Comparison of ENCODE assay signal across 1 cellular context in the genomic region with DNA sequence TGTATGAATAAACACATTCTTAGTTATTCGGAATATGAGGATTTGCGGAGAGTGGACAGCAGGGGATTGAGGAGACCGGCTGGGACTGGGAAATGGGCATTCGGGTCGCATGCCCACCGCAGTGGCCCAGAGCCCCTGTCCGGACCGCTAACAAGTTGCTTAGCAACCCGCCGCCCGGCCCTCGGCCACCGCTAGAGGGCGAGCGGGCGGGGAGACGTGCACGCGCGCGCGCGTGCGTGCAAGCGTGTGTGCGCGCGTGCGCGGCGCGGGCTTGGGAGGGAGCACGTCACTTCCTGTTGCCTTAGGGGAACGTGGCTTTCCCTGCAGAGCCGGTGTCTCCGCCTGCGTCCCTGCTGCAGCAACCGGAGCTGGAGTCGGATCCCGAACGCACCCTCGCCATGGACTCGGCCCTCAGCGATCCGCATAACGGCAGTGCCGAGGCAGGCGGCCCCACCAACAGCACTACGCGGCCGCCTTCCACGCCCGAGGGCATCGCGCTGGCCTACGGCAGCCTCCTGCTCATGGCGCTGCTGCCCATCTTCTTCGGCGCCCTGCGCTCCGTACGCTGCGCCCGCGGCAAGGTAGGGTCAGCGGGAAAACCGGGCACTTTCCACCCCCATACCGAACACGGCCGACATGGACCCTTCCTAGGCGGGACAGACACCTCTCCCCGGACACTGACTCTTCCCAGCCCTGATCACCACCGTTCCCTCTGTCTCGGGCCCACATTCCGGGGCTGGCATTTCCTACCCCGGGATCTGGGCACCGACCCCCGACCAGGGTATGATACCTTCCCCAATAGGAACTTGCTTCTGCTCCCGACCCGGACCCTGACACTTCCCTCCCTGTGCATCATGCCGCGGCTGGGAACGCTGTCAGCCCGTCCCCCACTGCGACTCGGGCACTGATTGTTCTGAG.
A peak's percentile ranks its signal among the peaks of the same experiment; 100 is the strongest.
TF ChIP-seq lines count a peak whose summit lies in the region.

Gene HM13, plus strand, starts transcription at position 289 of the 918 bp plus-strand sequence. Its CDS starts 110 bp downstream, at position 399.

TF ChIP-seq in GM12878, 131 proteins besides CTCF, POLR2A, EP300 and RAD21 (continued from another document and continues in another):
- TF ChIP-seq, protein P1, sequence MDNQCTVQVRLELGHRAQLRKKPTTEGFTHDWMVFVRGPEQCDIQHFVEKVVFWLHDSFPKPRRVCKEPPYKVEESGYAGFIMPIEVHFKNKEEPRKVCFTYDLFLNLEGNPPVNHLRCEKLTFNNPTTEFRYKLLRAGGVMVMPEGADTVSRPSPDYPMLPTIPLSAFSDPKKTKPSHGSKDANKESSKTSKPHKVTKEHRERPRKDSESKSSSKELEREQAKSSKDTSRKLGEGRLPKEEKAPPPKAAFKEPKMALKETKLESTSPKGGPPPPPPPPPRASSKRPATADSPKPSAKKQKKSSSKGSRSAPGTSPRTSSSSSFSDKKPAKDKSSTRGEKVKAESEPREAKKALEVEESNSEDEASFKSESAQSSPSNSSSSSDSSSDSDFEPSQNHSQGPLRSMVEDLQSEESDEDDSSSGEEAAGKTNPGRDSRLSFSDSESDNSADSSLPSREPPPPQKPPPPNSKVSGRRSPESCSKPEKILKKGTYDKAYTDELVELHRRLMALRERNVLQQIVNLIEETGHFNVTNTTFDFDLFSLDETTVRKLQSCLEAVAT (IDR thresholded peaks at IDR 0.05) = no peak
- no peak for TF ChIP-seq PKNOX1 (IDR thresholded peaks at IDR 0.05)
- TF ChIP-seq, protein P2, sequence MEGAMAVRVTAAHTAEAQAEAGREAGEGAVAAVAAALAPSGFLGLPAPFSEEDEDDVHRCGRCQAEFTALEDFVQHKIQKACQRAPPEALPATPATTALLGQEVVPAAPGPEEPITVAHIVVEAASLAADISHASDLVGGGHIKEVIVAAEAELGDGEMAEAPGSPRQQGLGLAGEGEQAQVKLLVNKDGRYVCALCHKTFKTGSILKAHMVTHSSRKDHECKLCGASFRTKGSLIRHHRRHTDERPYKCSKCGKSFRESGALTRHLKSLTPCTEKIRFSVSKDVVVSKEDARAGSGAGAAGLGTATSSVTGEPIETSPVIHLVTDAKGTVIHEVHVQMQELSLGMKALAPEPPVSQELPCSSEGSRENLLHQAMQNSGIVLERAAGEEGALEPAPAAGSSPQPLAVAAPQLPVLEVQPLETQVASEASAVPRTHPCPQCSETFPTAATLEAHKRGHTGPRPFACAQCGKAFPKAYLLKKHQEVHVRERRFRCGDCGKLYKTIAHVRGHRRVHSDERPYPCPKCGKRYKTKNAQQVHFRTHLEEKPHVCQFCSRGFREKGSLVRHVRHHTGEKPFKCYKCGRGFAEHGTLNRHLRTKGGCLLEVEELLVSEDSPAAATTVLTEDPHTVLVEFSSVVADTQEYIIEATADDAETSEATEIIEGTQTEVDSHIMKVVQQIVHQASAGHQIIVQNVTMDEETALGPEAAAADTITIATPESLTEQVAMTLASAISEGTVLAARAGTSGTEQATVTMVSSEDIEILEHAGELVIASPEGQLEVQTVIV (IDR thresholded peaks at IDR 0.05; ENCODE audit: borderline replicate concordance, partially characterized antibody) = peak; percentile 17
- peak; percentile 91 for TF ChIP-seq SMARCA5 (IDR thresholded peaks at IDR 0.05)
- no peak for TF ChIP-seq FOXM1 (IDR thresholded peaks at IDR 0.05; ENCODE audit: low read depth, low read length)
- TF ChIP-seq MTA2 (IDR thresholded peaks at IDR 0.05; ENCODE audit: low read depth) = no peak
- TF ChIP-seq TARDBP (IDR thresholded peaks at IDR 0.05; ENCODE audit: borderline replicate concordance) = no peak
- no peak for TF ChIP-seq NFIC (IDR thresholded peaks at IDR 0.05; ENCODE audit: low read depth, low read length)
- TF ChIP-seq FOS (IDR thresholded peaks at IDR 0.05; ENCODE audit: borderline replicate concordance, extremely low read depth, insufficient read length) = no peak
- 0 out of 2 replicates have a peak, but pooled peaks have one; percentile 36 for TF ChIP-seq ASH2L (IDR thresholded peaks at IDR 0.05; ENCODE audit: borderline replicate concordance, low read depth)
- no peak for TF ChIP-seq SREBF2 (IDR thresholded peaks at IDR 0.05; ENCODE audit: low read length)
- TF ChIP-seq KLF5 (IDR thresholded peaks at IDR 0.05; ENCODE audit: partially characterized antibody) = peak; percentile 58
- TF ChIP-seq ZNF592 (IDR thresholded peaks at IDR 0.05) = no peak
- TF ChIP-seq ATF3 (IDR thresholded peaks at IDR 0.05; ENCODE audit: borderline replicate concordance, extremely low read depth, low read depth, low read length) = no peak
- peak; percentile 42; the same call in 1 of the 2 replicates for TF ChIP-seq EED (IDR thresholded peaks at IDR 0.05; ENCODE audit: low read depth)
- TF ChIP-seq LARP7 (IDR thresholded peaks at IDR 0.05) = peak; percentile 78
- no peak for TF ChIP-seq ZNF384 (IDR thresholded peaks at IDR 0.05; ENCODE audit: borderline replicate concordance, low read depth, low read length)
- no peak for TF ChIP-seq NR2C2 (IDR thresholded peaks at IDR 0.05; ENCODE audit: borderline replicate concordance, control insufficient read depth, insufficient read length, low read depth)
- TF ChIP-seq CREM (IDR thresholded peaks at IDR 0.05; ENCODE audit: low read depth) = peak; percentile 89
- 0 out of 2 replicates have a peak, but pooled peaks have one; percentile 16 for TF ChIP-seq E2F4 (IDR thresholded peaks at IDR 0.05; ENCODE audit: low read depth, low read length)
- TF ChIP-seq POLR2AphosphoS2 (IDR thresholded peaks at IDR 0.05; ENCODE audit: low read depth, low read length) = peak; percentile 64; the same call in 1 of the 2 replicates
- TF ChIP-seq STAT1 (conservative IDR thresholded peaks at IDR 0.05) = 0 out of 2 replicates have a peak, but pooled peaks have one; percentile 17
- TF ChIP-seq ZSCAN29 (IDR thresholded peaks at IDR 0.05) = no peak
- TF ChIP-seq, protein P3, sequence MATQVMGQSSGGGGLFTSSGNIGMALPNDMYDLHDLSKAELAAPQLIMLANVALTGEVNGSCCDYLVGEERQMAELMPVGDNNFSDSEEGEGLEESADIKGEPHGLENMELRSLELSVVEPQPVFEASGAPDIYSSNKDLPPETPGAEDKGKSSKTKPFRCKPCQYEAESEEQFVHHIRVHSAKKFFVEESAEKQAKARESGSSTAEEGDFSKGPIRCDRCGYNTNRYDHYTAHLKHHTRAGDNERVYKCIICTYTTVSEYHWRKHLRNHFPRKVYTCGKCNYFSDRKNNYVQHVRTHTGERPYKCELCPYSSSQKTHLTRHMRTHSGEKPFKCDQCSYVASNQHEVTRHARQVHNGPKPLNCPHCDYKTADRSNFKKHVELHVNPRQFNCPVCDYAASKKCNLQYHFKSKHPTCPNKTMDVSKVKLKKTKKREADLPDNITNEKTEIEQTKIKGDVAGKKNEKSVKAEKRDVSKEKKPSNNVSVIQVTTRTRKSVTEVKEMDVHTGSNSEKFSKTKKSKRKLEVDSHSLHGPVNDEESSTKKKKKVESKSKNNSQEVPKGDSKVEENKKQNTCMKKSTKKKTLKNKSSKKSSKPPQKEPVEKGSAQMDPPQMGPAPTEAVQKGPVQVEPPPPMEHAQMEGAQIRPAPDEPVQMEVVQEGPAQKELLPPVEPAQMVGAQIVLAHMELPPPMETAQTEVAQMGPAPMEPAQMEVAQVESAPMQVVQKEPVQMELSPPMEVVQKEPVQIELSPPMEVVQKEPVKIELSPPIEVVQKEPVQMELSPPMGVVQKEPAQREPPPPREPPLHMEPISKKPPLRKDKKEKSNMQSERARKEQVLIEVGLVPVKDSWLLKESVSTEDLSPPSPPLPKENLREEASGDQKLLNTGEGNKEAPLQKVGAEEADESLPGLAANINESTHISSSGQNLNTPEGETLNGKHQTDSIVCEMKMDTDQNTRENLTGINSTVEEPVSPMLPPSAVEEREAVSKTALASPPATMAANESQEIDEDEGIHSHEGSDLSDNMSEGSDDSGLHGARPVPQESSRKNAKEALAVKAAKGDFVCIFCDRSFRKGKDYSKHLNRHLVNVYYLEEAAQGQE (IDR thresholded peaks at IDR 0.05; ENCODE audit: low read depth, low read length) = no peak
- TF ChIP-seq HDGF (IDR thresholded peaks at IDR 0.05) = no peak; the same call in 1 of the 2 replicates
- TF ChIP-seq RELA (IDR thresholded peaks at IDR 0.05; ENCODE audit: borderline replicate concordance, partially characterized antibody) = peak; percentile 77
- peak; percentile 39; the same call in 1 of the 2 replicates for TF ChIP-seq RFX5 (IDR thresholded peaks at IDR 0.05; ENCODE audit: low read depth, low read length)
- no peak for TF ChIP-seq SREBF1 (IDR thresholded peaks at IDR 0.05; ENCODE audit: low read length)
- no peak for TF ChIP-seq SIX5 (IDR thresholded peaks at IDR 0.05; ENCODE audit: low read depth, low read length, severe bottlenecking)
- peak in 1 of 2 experiments; percentile 15; a peak in 1 of 4 replicates for TF ChIP-seq IKZF2 (IDR thresholded peaks at IDR 0.05)
- peak; percentile 77; the same call in 1 of the 2 replicates for TF ChIP-seq RB1 (IDR thresholded peaks at IDR 0.05; ENCODE audit: borderline replicate concordance)
- peak; percentile 42; the same call in 1 of the 2 replicates for TF ChIP-seq IRF4 (IDR thresholded peaks at IDR 0.05; ENCODE audit: low read depth, low read length)
- no peak for TF ChIP-seq SMAD5 (IDR thresholded peaks at IDR 0.05; ENCODE audit: low read depth)
- peak; percentile 36; the same call in 1 of the 3 replicates for TF ChIP-seq POU2F2 (IDR thresholded peaks at IDR 0.05; ENCODE audit: borderline replicate concordance, low read depth, low read length)
- TF ChIP-seq POLR2AphosphoS5 (IDR thresholded peaks at IDR 0.05; ENCODE audit: low read length) = peak; percentile 89
- peak; percentile 57 for TF ChIP-seq DPF2 (IDR thresholded peaks at IDR 0.05)
- TF ChIP-seq IRF3 (IDR thresholded peaks at IDR 0.05) = no peak
- TF ChIP-seq PAX5 (IDR thresholded peaks at IDR 0.05; ENCODE audit: borderline replicate concordance, low read depth, low read length) = peak; percentile 50; the same call in 1 of the 2 replicates
- TF ChIP-seq ETV6 (conservative IDR thresholded peaks at IDR 0.05 in 1 of 2, IDR thresholded peaks at IDR 0.05 in 1 of 2; ENCODE audit: borderline replicate concordance in 1 of 2, low read depth in 1 of 2) = no peak
- no peak for TF ChIP-seq PBX3 (IDR thresholded peaks at IDR 0.05; ENCODE audit: insufficient replicate concordance, low read depth, low read length)
- peak; percentile 57; the same call in 1 of the 2 replicates for TF ChIP-seq FOXK2 (IDR thresholded peaks at IDR 0.05)
